In the genomic region with DNA sequence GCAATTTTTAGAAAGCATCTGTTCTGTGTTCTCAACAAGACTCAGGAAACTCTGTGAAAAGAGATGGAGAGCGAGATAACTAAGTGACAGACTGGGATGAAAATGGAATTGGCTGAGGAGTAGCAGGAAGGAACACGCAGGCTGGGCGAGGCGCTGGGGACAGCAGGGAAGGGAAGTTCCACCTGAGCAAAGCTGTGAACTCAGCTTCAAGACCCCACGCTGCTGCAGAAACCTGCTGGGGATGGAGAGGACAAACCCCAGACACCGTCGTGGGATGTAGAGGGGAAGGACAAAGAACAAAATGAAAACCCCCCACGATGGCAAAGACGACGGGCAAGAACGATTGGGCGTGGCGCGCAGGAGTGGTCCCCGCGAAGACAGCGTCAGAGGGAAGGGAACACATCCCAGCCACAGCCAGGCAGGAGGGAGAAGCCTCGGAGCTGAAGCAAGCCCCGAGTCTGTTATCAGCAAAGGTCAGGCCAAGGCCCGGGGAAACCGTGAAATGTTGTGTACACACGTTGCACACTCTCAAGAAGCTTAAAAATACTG, we compare ENCODE assay signal across 1 cellular context.
TF ChIP-seq lines count a peak whose summit lies in the region.

No MANE protein-coding gene starts in this region.

TF ChIP-seq in SK-N-SH treated with all-trans-retinoic acid at 6 μM for 48 hours, 23 proteins besides CTCF, POLR2A, EP300 and RAD21 (continued from another document):
- no peak for TF ChIP-seq ISL1 (CRISPR knock-in tag; IDR thresholded peaks at IDR 0.05)
- no peak for TF ChIP-seq CREB5 (CRISPR knock-in tag; IDR thresholded peaks at IDR 0.05; ENCODE audit: low read depth)
